In the genomic region with DNA sequence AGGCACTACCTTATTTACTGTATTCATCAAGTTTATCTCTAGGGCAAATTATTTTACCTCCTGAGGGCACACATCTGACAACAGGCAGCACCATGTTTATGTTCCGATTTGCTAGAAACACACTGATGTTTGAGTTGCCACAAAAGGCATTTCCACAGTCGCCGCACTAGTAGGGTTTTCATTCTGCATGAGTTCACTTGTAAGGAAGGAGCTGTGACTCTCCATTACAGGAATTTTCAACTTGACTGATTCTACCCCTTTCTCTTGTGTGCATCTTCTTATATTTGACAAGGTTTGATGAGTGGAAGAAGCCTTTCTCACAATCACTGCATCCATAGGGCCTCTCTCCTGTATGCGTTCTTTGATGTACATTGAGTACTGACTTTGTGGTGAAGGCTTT, we compare ENCODE assay signal across 22 cellular contexts.
DNase-seq lines count a peak whose midpoint lies in the region; ATAC-seq, FAIRE-seq and TF ChIP-seq lines count a peak whose summit lies in the region.
"Had no signal": no experiment of that assay in that cellular context is flagged by ENCODE, and none has a peak within 500 bp of the region (broad histone marks: within the 10 kb centered on the region; RNA-seq: fewer than 3 reads in every experiment).

No MANE protein-coding gene starts in this region.

- H3K9me3 Mint-ChIP-seq in astrocyte (ENCODE audit: unreplicated experiment), result no peaks in the 10 kb centered on the region
- peaks cover 2 to 3% of the 10 kb centered on the region in 2 donors for H3K9me3 Mint-ChIP-seq in activated T-cell treated with anti-CD3 and anti-CD28 coated beads, Interleukin-2, amount 50 U/mL, for 72 hours

- no peaks in the 10 kb centered on the region for H3K9me3 ChIP-seq in astrocyte (ENCODE audit: insufficient read depth, low read depth, low read length)
- H3K9me3 ChIP-seq: Caco-2 had no signal

- no peak overlapping the region for H3K9ac ChIP-seq in astrocyte (ENCODE audit: low read length)

- peak overlapping the region; percentile 60 for H3K27ac Mint-ChIP-seq in astrocyte (ENCODE audit: unreplicated experiment)
- H3K27ac Mint-ChIP-seq in activated T-cell treated with anti-CD3 and anti-CD28 coated beads, Interleukin-2, amount 50 U/mL, for 72 hours, result no peak overlapping the region
- H3K27ac Mint-ChIP-seq: CD4-positive, alpha-beta T cell; HFFc6 had no signal

- H3K4me1 Mint-ChIP-seq in astrocyte (ENCODE audit: low read depth, unreplicated experiment), result peaks cover 21% of the 10 kb centered on the region
- no peaks in the 10 kb centered on the region for H3K4me1 Mint-ChIP-seq in activated T-cell treated with anti-CD3 and anti-CD28 coated beads, Interleukin-2, amount 50 U/mL, for 72 hours (ENCODE audit: low read depth)

- H3K4me2 ChIP-seq in astrocyte (ENCODE audit: low read length), result peak overlapping the region; percentile 65

- peaks cover 8% of the 10 kb centered on the region for H3K4me1 ChIP-seq in astrocyte (ENCODE audit: insufficient read depth, low read length)
- H3K4me1 ChIP-seq: Caco-2 had no signal

- H3K27ac ChIP-seq in astrocyte (ENCODE audit: low read depth, low read length), result peak overlapping the region; percentile 58
- H3K27ac ChIP-seq: C4-2B had no signal

- H4K20me1 ChIP-seq in astrocyte (ENCODE audit: insufficient read depth, low read length), result no peaks in the 10 kb centered on the region

- H3K4me3 Mint-ChIP-seq in astrocyte (ENCODE audit: unreplicated experiment), result no peak overlapping the region
- no peak overlapping the region for H3K4me3 Mint-ChIP-seq in activated T-cell treated with anti-CD3 and anti-CD28 coated beads, Interleukin-2, amount 50 U/mL, for 72 hours
- H3K4me3 Mint-ChIP-seq: CD4-positive, alpha-beta T cell; HFFc6 had no signal

- TF ChIP-seq CTCF in astrocyte (IDR thresholded peaks at IDR 0.05; ENCODE audit: insufficient read depth, low read depth, low read length), result no peak

- no peaks in the 10 kb centered on the region for H3K27me3 Mint-ChIP-seq in astrocyte (ENCODE audit: low read depth, unreplicated experiment)
- no peaks in the 10 kb centered on the region for H3K27me3 Mint-ChIP-seq in activated T-cell treated with anti-CD3 and anti-CD28 coated beads, Interleukin-2, amount 50 U/mL, for 72 hours (ENCODE audit: low read depth)
- H3K27me3 Mint-ChIP-seq: CD4-positive, alpha-beta T cell had no signal

- no peak for ATAC-seq in HG03095 (IDR thresholded peaks at IDR 0.05; ENCODE audit: unreplicated experiment)
- no peak for ATAC-seq in activated T-cell treated with anti-CD3 and anti-CD28 coated beads, Interleukin-2, amount 50 U/mL, for 72 hours (replicated peaks in 1 of 2)
- ATAC-seq: HCT116 had no signal

- no peak for FAIRE-seq in astrocyte (lab: Jason Lieb, UNC)
- FAIRE-seq: A204.1, D721Med, G401.6, GM12891, HTR-8/SVneo had no signal

- H2AFZ ChIP-seq in astrocyte (ENCODE audit: low read depth, low read length), result peak overlapping the region; percentile 39

- H3K36me3 Mint-ChIP-seq in astrocyte (ENCODE audit: low read depth, unreplicated experiment), result no peaks in the 10 kb centered on the region
- peaks cover 0 to 3% of the 10 kb centered on the region in 2 donors for H3K36me3 Mint-ChIP-seq in activated T-cell treated with anti-CD3 and anti-CD28 coated beads, Interleukin-2, amount 50 U/mL, for 72 hours (ENCODE audit: insufficient read depth in 2 of 2)

- H3K4me3 ChIP-seq in astrocyte (ENCODE audit: insufficient read depth, low read depth, low read length), result no peak overlapping the region

- H3K79me2 ChIP-seq in astrocyte (ENCODE audit: insufficient read depth, low read length), result no peaks in the 10 kb centered on the region

- H3K36me3 ChIP-seq in astrocyte (ENCODE audit: insufficient read depth, low read length), result no peaks in the 10 kb centered on the region

- peak; percentile 6 for DNase-seq in astrocyte (ENCODE audit: low read depth)
- peak; percentile 69 for DNase-seq in astrocyte of the hippocampus (ENCODE audit: low read depth, low spot score)
- peak; percentile 21 for DNase-seq in iris pigment epithelial cell (ENCODE audit: low read depth)
- peak; percentile 77 for DNase-seq in retina
- DNase-seq in activated T-cell treated with anti-CD3 and anti-CD28 coated beads, Interleukin-2, amount 50 U/mL, for 72 hours, result no peak
- DNase-seq in stimulated activated naive CD4-positive, alpha-beta T cell (lab: John Stamatoyannopoulos, UW), result no peak
- DNase-seq: ACHN; AML-193; Caco-2; CD4-positive, alpha-beta T cell; GOT3; H7; HFFc6; IMR-90 had no signal

- no peaks in the 10 kb centered on the region for H3K27me3 ChIP-seq in astrocyte (ENCODE audit: insufficient read depth, low read length)

Comparison
In these comparisons a context has a peak if more than half of its experiments do, and no peak if none do; other contexts are left out.
1. DNase-seq: peak in astrocyte (single experiment), astrocyte of the hippocampus (single experiment), iris pigment epithelial cell (single experiment) and retina (single experiment); none in activated T-cell treated with anti-CD3 and anti-CD28 coated beads, Interleukin-2, amount 50 U/mL, for 72 hours (0 of 2) and stimulated activated naive CD4-positive, alpha-beta T cell (0 of 6).